12 cellular contexts compared by ENCODE assay signal in genomic region chr17:69539781-69540319, GRCh38.
DNase-seq lines count a peak whose midpoint lies in the region; ATAC-seq and TF ChIP-seq lines count a peak whose summit lies in the region.
"Had no signal": no experiment of that assay in that cellular context is flagged by ENCODE, and none has a peak within 500 bp of the region (broad histone marks: within the 10 kb centered on the region; RNA-seq: fewer than 3 reads in every experiment).

No MANE protein-coding gene starts in this region.

- DNase-seq in MCF 10A (ENCODE audit: unreplicated experiment) (peak; percentile 64), breast epithelium (ENCODE audit: low spot score in 2 of 2) (no peak), WERI-Rb-1 (no peak), hepatic stellate cell (ENCODE audit: low spot score) (peak; percentile 9), suprapubic skin (ENCODE audit: low spot score in 2 of 2) (no peak), NCI-H1930 (lab: John Stamatoyannopoulos, UW) (no peak), gastrocnemius medialis (no peak)
- DNase-seq: activated naive CD4-positive, alpha-beta T cell; foreskin melanocyte had no signal

- BruUV-seq in MCF 10A (replicated peaks; lab: Mats Ljungman, UMichigan), result no TSS peak

- TF ChIP-seq POLR2A in breast epithelium (IDR thresholded peaks at IDR 0.05), result no peak
- TF ChIP-seq POLR2A in suprapubic skin (IDR thresholded peaks at IDR 0.05), result no peak
- TF ChIP-seq POLR2A in gastrocnemius medialis (IDR thresholded peaks at IDR 0.05), result no peak

- POLR2A ChIA-PET in MCF 10A (lab: Yijun Ruan, JAX), result interaction anchor here (0.7 to 2.0 kb wide), 7 partner anchors 9 to 630 kb away, joined by 3 to 7 read pairs (median 4); partner anchors contain the start of genes ABCA5 and KCNJ2

- H3K36me3 Mint-ChIP-seq in MCF 10A (ENCODE audit: insufficient read depth, unreplicated experiment), result no peaks in the 10 kb centered on the region

- H3K4me3 Mint-ChIP-seq in MCF 10A (ENCODE audit: unreplicated experiment), result peak overlapping the region; percentile 38

- no peaks in the 10 kb centered on the region for H3K27me3 ChIP-seq in breast epithelium
- no peaks in the 10 kb centered on the region for H3K27me3 ChIP-seq in WERI-Rb-1 (ENCODE audit: insufficient read depth, low read depth, severe bottlenecking)
- no peaks in the 10 kb centered on the region for H3K27me3 ChIP-seq in suprapubic skin
- no peaks in the 10 kb centered on the region for H3K27me3 ChIP-seq in gastrocnemius medialis

- H3K9me3 ChIP-seq in breast epithelium, result no peaks in the 10 kb centered on the region
- H3K9me3 ChIP-seq in WERI-Rb-1 (ENCODE audit: severe bottlenecking), result peaks cover 6% of the 10 kb centered on the region
- no peaks in the 10 kb centered on the region for H3K9me3 ChIP-seq in suprapubic skin
- H3K9me3 ChIP-seq in gastrocnemius medialis, result no peaks in the 10 kb centered on the region

- no peak for TF ChIP-seq EP300 in suprapubic skin (IDR thresholded peaks at IDR 0.05)

- WGBS in suprapubic skin, result 89% methylated on average over 4 of the region's 4 CpGs

- in situ Hi-C loops in gastrocnemius medialis (cut with MboI; ENCODE audit: low sequenced_read_pairs in 4 of 4), result no loop called here

- H3K9me3 Mint-ChIP-seq in MCF 10A (ENCODE audit: unreplicated experiment), result no peaks in the 10 kb centered on the region

- H3K27ac ChIP-seq in breast epithelium (no peak overlapping the region), WERI-Rb-1 (peak overlapping the region; percentile 65; the same call in 1 of the 2 replicates), suprapubic skin (no peak overlapping the region), gastrocnemius medialis (peak overlapping the region in 1 of 4 donors; percentile 6)
- H3K27ac ChIP-seq: C4-2B had no signal

- H3K36me3 ChIP-seq in breast epithelium, result no peaks in the 10 kb centered on the region
- H3K36me3 ChIP-seq in WERI-Rb-1, result no peaks in the 10 kb centered on the region
- peaks cover 9% of the 10 kb centered on the region for H3K36me3 ChIP-seq in suprapubic skin
- peaks cover 6 to 81% of the 10 kb centered on the region in 2 donors for H3K36me3 ChIP-seq in gastrocnemius medialis

- intact Hi-C loops in MCF 10A (cut with micrococcal nuclease), result no loop called here
- intact Hi-C loops in breast epithelium (cut with DNase I; ENCODE audit: low total_unique reads), result loop anchor here (5.0 kb wide), 1 partner anchor 1782 kb away; no protein-coding TSS in a partner anchor
- intact Hi-C loops in gastrocnemius medialis (cut with DNase I; ENCODE audit: low total_unique reads), result no loop called here

- no peak overlapping the region for H3K4me3 ChIP-seq in breast epithelium
- no peak overlapping the region for H3K4me3 ChIP-seq in WERI-Rb-1 (ENCODE audit: low read depth, low read length)
- H3K4me3 ChIP-seq in suprapubic skin, result no peak overlapping the region
- no peak overlapping the region for H3K4me3 ChIP-seq in gastrocnemius medialis

- H3K27ac Mint-ChIP-seq in MCF 10A (ENCODE audit: low read depth, unreplicated experiment), result peak overlapping the region; percentile 86

- CTCF ChIA-PET in MCF 10A (lab: Yijun Ruan, JAX), result interaction anchor here (0.7 to 3.1 kb wide), 3 partner anchors 14 to 69 kb away, joined by 3 to 20 read pairs (median 4); no protein-coding TSS in a partner anchor

- H3K4me1 Mint-ChIP-seq in MCF 10A (ENCODE audit: insufficient read depth, unreplicated experiment), result peaks cover 16% of the 10 kb centered on the region

- ATAC-seq in GM18867 (IDR thresholded peaks at IDR 0.05; ENCODE audit: unreplicated experiment), result no peak
- ATAC-seq in gastrocnemius medialis, result no peak
- ATAC-seq: HCT116 had no signal

- no peaks in the 10 kb centered on the region for H3K27me3 Mint-ChIP-seq in MCF 10A (ENCODE audit: insufficient read depth, unreplicated experiment)

- H3K4me1 ChIP-seq in breast epithelium (no peaks in the 10 kb centered on the region), suprapubic skin (no peaks in the 10 kb centered on the region), gastrocnemius medialis (no peaks in the 10 kb centered on the region)

- no peak for TF ChIP-seq CTCF in MCF 10A (IDR thresholded peaks at IDR 0.05; ENCODE audit: unreplicated experiment)
- TF ChIP-seq CTCF in breast epithelium (IDR thresholded peaks at IDR 0.05), result no peak
- no peak for TF ChIP-seq CTCF in WERI-Rb-1 (IDR thresholded peaks at IDR 0.05; ENCODE audit: low read depth, low read length)
- no peak for TF ChIP-seq CTCF in suprapubic skin (IDR thresholded peaks at IDR 0.05)
- TF ChIP-seq CTCF in gastrocnemius medialis (IDR thresholded peaks at IDR 0.05 in 4 of 5, conservative IDR thresholded peaks at IDR 0.05 in 1 of 5), result no peak

Comparison
In these comparisons a context has a peak if more than half of its experiments do, and no peak if none do; other contexts are left out.
1. DNase-seq: peak in MCF 10A (single experiment) and hepatic stellate cell (single experiment); none in breast epithelium (0 of 2), WERI-Rb-1 (single experiment), suprapubic skin (0 of 2), NCI-H1930 (0 of 2) and gastrocnemius medialis (0 of 2).